Comparison of ENCODE assay signal across 16 cellular contexts in genomic region chr6:4728949-4729348, GRCh38. TPM values are rescaled to one million over a fixed set of nuclear protein-coding genes. Genes with fewer than 3 reads are reported as not detected.
DNase-seq lines count a peak whose midpoint lies in the region; ATAC-seq, FAIRE-seq and TF ChIP-seq lines count a peak whose summit lies in the region.
"Had no signal": no experiment of that assay in that cellular context is flagged by ENCODE, and none has a peak within 500 bp of the region (broad histone marks: within the 10 kb centered on the region; RNA-seq: fewer than 3 reads in every experiment).

No MANE protein-coding gene starts in this region.

- POLR2A ChIA-PET in K562 (lab: Yijun Ruan, JAX): interaction anchor here (0.6 to 2.1 kb wide), 4 partner anchors 11 to 312 kb away, joined by 3 to 10 read pairs (median 6); partner anchors contain the start of gene CDYL
- POLR2A ChIA-PET in activated CD4-positive, alpha-beta T cell treated with anti-CD3 and anti-CD28 coated beads for 36 hours (lab: Charles Lee): no interaction called here

- intact Hi-C loops in K562 (cut with micrococcal nuclease): loop anchor here (5.0 kb wide), 3 partner anchors 118 to 198 kb away; no protein-coding TSS in a partner anchor
- intact Hi-C loops in activated CD4-positive, alpha-beta T cell treated with anti-CD3 and anti-CD28 coated beads for 36 hours (cut with DNase I, micrococcal nuclease): no loop called here

- H3K4me3 ChIP-seq in GM23338 (no peak overlapping the region), K562 (no peak overlapping the region), neural progenitor cell (no peak overlapping the region)

- peaks cover 12% of the 10 kb centered on the region for H3K4me1 ChIP-seq in GM23338 (ENCODE audit: insufficient read depth)
- H3K4me1 ChIP-seq in K562 (replicated peaks in 1 of 2; ENCODE audit: control insufficient read depth in 2 of 2, insufficient read depth in 2 of 2, low read length in 2 of 2): peaks cover 31 to 36% of the 10 kb centered on the region in 2 experiments
- H3K4me1 ChIP-seq in neural progenitor cell: peaks cover 7% of the 10 kb centered on the region

- no peaks in the 10 kb centered on the region for H3K79me2 ChIP-seq in GM23338 (replicated peaks; ENCODE audit: insufficient read depth)
- H3K79me2 ChIP-seq in K562 (ENCODE audit: control insufficient read depth, insufficient read depth, low read length): no peaks in the 10 kb centered on the region
- no peaks in the 10 kb centered on the region for H3K79me2 ChIP-seq in neural progenitor cell (ENCODE audit: low read depth)

- H3K9me3 ChIP-seq in K562 (replicated peaks; ENCODE audit: control insufficient read depth, insufficient read depth, low read depth, low read length) (peaks cover 4% of the 10 kb centered on the region; the same call in 1 of the 2 replicates), neural progenitor cell (ENCODE audit: low read depth) (no peaks in the 10 kb centered on the region)

- no peaks in the 10 kb centered on the region for H3K36me3 ChIP-seq in GM23338 (ENCODE audit: insufficient read depth)
- no peaks in the 10 kb centered on the region for H3K36me3 ChIP-seq in K562 (ENCODE audit: control insufficient read depth, insufficient read depth, low read length)
- no peaks in the 10 kb centered on the region for H3K36me3 ChIP-seq in neural progenitor cell

- no peak for TF ChIP-seq EP300 in K562 (IDR thresholded peaks at IDR 0.05; ENCODE audit: low read length)

- peaks cover 5% of the 10 kb centered on the region for H3K9me1 ChIP-seq in K562 (ENCODE audit: control insufficient read depth, insufficient read depth, low read length)

- no peaks in the 10 kb centered on the region for H3K36me3 Mint-ChIP-seq in GM23338 (ENCODE audit: low read depth)
- no peaks in the 10 kb centered on the region for H3K36me3 Mint-ChIP-seq in neural progenitor cell
- H3K36me3 Mint-ChIP-seq in activated CD4-positive, alpha-beta T cell treated with anti-CD3 and anti-CD28 coated beads for 36 hours (ENCODE audit: low read depth): no peaks in the 10 kb centered on the region
- H3K36me3 Mint-ChIP-seq: CD4-positive, alpha-beta memory T cell had no signal

- H3K9ac ChIP-seq in K562 (ENCODE audit: insufficient read depth in 1 of 2, low read depth in 2 of 2, low read length in 2 of 2) (peak overlapping the region in 1 of 2 experiments; percentile 74; a peak in 2 of 4 replicates), neural progenitor cell (no peak overlapping the region)

- 92% methylated on average over 3 of the region's 3 CpGs for WGBS in K562 (ENCODE audit: insufficient coverage, low coverage, missing lambda C conversion rate)

- TF ChIP-seq RAD21 in K562 (CRISPR knock-in tag; conservative IDR thresholded peaks at IDR 0.05 in 1 of 2, IDR thresholded peaks at IDR 0.05 in 1 of 2): no peak

- H3K4me2 ChIP-seq in GM23338: no peak overlapping the region
- H3K4me2 ChIP-seq in K562 (ENCODE audit: insufficient read depth, low read length): peak overlapping the region; percentile 76
- H3K4me2 ChIP-seq in neural progenitor cell: no peak overlapping the region

- H3K27me3 Mint-ChIP-seq in GM23338 (ENCODE audit: insufficient read depth, low read depth, poor library complexity) (peaks cover 5% of the 10 kb centered on the region), neural progenitor cell (ENCODE audit: insufficient read depth, low read depth) (peaks cover 2% of the 10 kb centered on the region)
- H3K27me3 Mint-ChIP-seq in activated CD4-positive, alpha-beta T cell treated with anti-CD3 and anti-CD28 coated beads for 36 hours: peaks cover 15% of the 10 kb centered on the region

- H3K27ac Mint-ChIP-seq in GM23338: no peak overlapping the region
- no peak overlapping the region for H3K27ac Mint-ChIP-seq in neural progenitor cell
- H3K27ac Mint-ChIP-seq in activated CD4-positive, alpha-beta T cell treated with anti-CD3 and anti-CD28 coated beads for 36 hours: no peak overlapping the region
- H3K27ac Mint-ChIP-seq: CD4-positive, alpha-beta memory T cell had no signal

- H3K4me1 Mint-ChIP-seq in GM23338 (peaks cover 27% of the 10 kb centered on the region), neural progenitor cell (peaks cover 18% of the 10 kb centered on the region)
- H3K4me1 Mint-ChIP-seq in activated CD4-positive, alpha-beta T cell treated with anti-CD3 and anti-CD28 coated beads for 36 hours: peaks cover 12% of the 10 kb centered on the region

- no peaks in the 10 kb centered on the region for H3K9me3 Mint-ChIP-seq in GM23338
- no peaks in the 10 kb centered on the region for H3K9me3 Mint-ChIP-seq in neural progenitor cell
- H3K9me3 Mint-ChIP-seq in activated CD4-positive, alpha-beta T cell treated with anti-CD3 and anti-CD28 coated beads for 36 hours (ENCODE audit: low read depth): no peaks in the 10 kb centered on the region
- H3K9me3 Mint-ChIP-seq: CD4-positive, alpha-beta memory T cell had no signal

- no peaks in the 10 kb centered on the region for H3K9me2 ChIP-seq in GM23338 (ENCODE audit: insufficient read depth)

- peak overlapping the region; percentile 14; the same call in 1 of the 2 replicates for H2AFZ ChIP-seq in GM23338
- peak overlapping the region; percentile 96 for H2AFZ ChIP-seq in K562 (ENCODE audit: low read depth, low read length)
- peak overlapping the region; percentile 61 for H2AFZ ChIP-seq in neural progenitor cell (replicated peaks)

- ATAC-seq in GM23338 (no peak), K562 (no peak)
- ATAC-seq in activated CD4-positive, alpha-beta T cell treated with anti-CD3 and anti-CD28 coated beads for 36 hours: no peak

- no peak overlapping the region for H3K4me3 Mint-ChIP-seq in GM23338
- H3K4me3 Mint-ChIP-seq in neural progenitor cell: no peak overlapping the region
- no peak overlapping the region for H3K4me3 Mint-ChIP-seq in activated CD4-positive, alpha-beta T cell treated with anti-CD3 and anti-CD28 coated beads for 36 hours
- H3K4me3 Mint-ChIP-seq: CD4-positive, alpha-beta memory T cell had no signal

- BruUV-seq in K562 (replicated peaks; lab: Mats Ljungman, UMichigan): no TSS peak

- H3F3A ChIP-seq in GM23338 (replicated peaks; ENCODE audit: low read depth): no peaks in the 10 kb centered on the region
- peaks cover 11% of the 10 kb centered on the region for H3F3A ChIP-seq in neural progenitor cell (ENCODE audit: low read depth)

- H4K20me1 ChIP-seq in GM23338 (replicated peaks; ENCODE audit: insufficient read depth) (no peaks in the 10 kb centered on the region), K562 (replicated peaks; ENCODE audit: control insufficient read depth, insufficient read depth, low read length) (no peaks in the 10 kb centered on the region), neural progenitor cell (ENCODE audit: low read depth) (no peaks in the 10 kb centered on the region)

- in situ Hi-C loops in K562 (cut with MboI): no loop called here

- no peak for FAIRE-seq in K562 (lab: Jason Lieb, UNC)
- FAIRE-seq: G401.6, GM12892, H1 had no signal

- CTCF ChIA-PET in K562 (lab: Yijun Ruan, JAX; ENCODE audit: low intra/inter-chr PET ratio): no interaction called here
- CTCF ChIA-PET in activated CD4-positive, alpha-beta T cell treated with anti-CD3 and anti-CD28 coated beads for 36 hours (lab: Charles Lee): no interaction called here

- H3K27me3 ChIP-seq in GM23338 (ENCODE audit: insufficient read depth) (no peaks in the 10 kb centered on the region), K562 (ENCODE audit: control insufficient read depth in 2 of 2, insufficient read depth in 2 of 2, low read length in 2 of 2) (no peaks in the 10 kb centered on the region), neural progenitor cell (no peaks in the 10 kb centered on the region)

- no peak for TF ChIP-seq CTCF in GM23338 (conservative IDR thresholded peaks at IDR 0.05; ENCODE audit: low read depth in 2 of 2)
- TF ChIP-seq CTCF in K562 (IDR thresholded peaks at IDR 0.05 in 2 of 3, conservative IDR thresholded peaks at IDR 0.05 in 1 of 3; ENCODE audit: insufficient read depth in 2 of 3, low read depth in 1 of 3, low read length in 3 of 3): no peak
- no peak for TF ChIP-seq CTCF in neural progenitor cell (IDR thresholded peaks at IDR 0.05)

- no peak for DNase-seq in GM23338 (ENCODE audit: low spot score)
- DNase-seq in K562 (ENCODE audit: extremely low read depth in 1 of 4, low spot score in 3 of 4): no peak
- DNase-seq in neural progenitor cell (ENCODE audit: low spot score): no peak
- DNase-seq in activated CD4-positive, alpha-beta T cell treated with anti-CD3 and anti-CD28 coated beads for 36 hours: no peak
- DNase-seq in HK-2 (ENCODE audit: unreplicated experiment): no peak
- no peak for DNase-seq in NCI-H2196 (lab: John Stamatoyannopoulos, UW; ENCODE audit: unreplicated experiment)
- DNase-seq: C1 segment of cervical spinal cord; Calu3; CD4-positive, alpha-beta memory T cell; COR-L47; DND-41; H7; HCEC 1CT had no signal

- H3K27ac ChIP-seq in GM23338 (ENCODE audit: low read depth) (no peak overlapping the region), K562 (ENCODE audit: extremely low read depth, low read depth, low read length) (peak overlapping the region; percentile 93), neural progenitor cell (no peak overlapping the region)

- TF ChIP-seq POLR2A in K562 (conservative IDR thresholded peaks at IDR 0.05): no peak

TF ChIP-seq in K562, 482 proteins besides CTCF, POLR2A, EP300 and RAD21 (continues in another document):
- no peak for TF ChIP-seq FOSL1 (tag; conservative IDR thresholded peaks at IDR 0.05)

RNA-seq across cellular contexts. Expression of gene CDYL, which starts 47.3 kb away (rescaled TPM):
- 123 and 128 TPM in 2 replicates for total RNA-seq in GM23338 (2014; rRNA removed; shearing (Covaris generic))
- polyA plus RNA-seq in GM23338 (2016; fragmentation: Nextera tagmentation; extraction: Ambion mirVana) (61.6 and 67.2 TPM in 2 replicates), K562 (2011; rRNA removed) (45.2 and 45.8 TPM in 2 replicates), K562 (2014; fragmentation: Illumina TruSeq; extraction: Trizol) (39.0 and 42.1 TPM in 2 replicates), K562 (2014; fragmentation: Nextera tagmentation; extraction: Ambion mirVana) (1 to 10 TPM; 8.1 to 8.9 TPM), K562 (2014; rRNA removed) (21.9 and 23.0 TPM in 2 replicates)
- 97.4 and 107 TPM in 2 replicates for total RNA-seq in K562 (2011; cell fraction: chromatin; rRNA removed; ENCODE audit: low replicate concordance)
- 24.0 and 27.2 TPM in 2 replicates for total RNA-seq in K562 (2011; cell fraction: nucleolus; rRNA removed)
- total RNA-seq in K562 (2011; cell fraction: nucleoplasm; rRNA removed): 47.5 and 53.3 TPM in 2 replicates
- total RNA-seq in K562 (2014; rRNA removed) (28.2 and 29.1 TPM in 2 replicates), K562 (2014; rRNA removed; fragmentation: Illumina TruSeq; extraction: Trizol) (40.8 and 49.6 TPM in 2 replicates), K562 (2015; rRNA removed; fragmentation: Illumina TruSeq; extraction: Trizol) (40.1 and 43.3 TPM in 2 replicates), K562 (2021) (42.3 and 44.8 TPM in 2 replicates), neural progenitor cell (ENCODE audit: low replicate concordance) (46.4 and 53.5 TPM in 2 replicates)
- polyA plus RNA-seq in K562 (2011; cell fraction: cytosol; rRNA removed): 17.9 and 27.1 TPM in 2 replicates
- polyA plus RNA-seq in K562 (2011; cell fraction: nucleus; rRNA removed): 32.7 and 41.9 TPM in 2 replicates
- polyA plus RNA-seq in K562 (2012): 19.0 and 20.5 TPM in 2 replicates
- 137 and 190 TPM in 2 replicates for polyA minus RNA-seq in K562 (2011; rRNA and poly(A)+ RNA removed)
- 45.0 and 56.9 TPM in 2 replicates for polyA minus RNA-seq in K562 (2011; cell fraction: cytosol; rRNA and poly(A)+ RNA removed)
- polyA minus RNA-seq in K562 (2011; cell fraction: nucleus; rRNA and poly(A)+ RNA removed): 19.1 and 40.3 TPM in 2 replicates
- 10 to 100 TPM; 22.1 to 33.7 TPM for total RNA-seq in activated CD4-positive, alpha-beta T cell treated with anti-CD3 and anti-CD28 coated beads for 36 hours

Comparison
In these comparisons a context has a peak if more than half of its experiments do, and no peak if none do; other contexts are left out.
1. H2AFZ ChIP-seq: peak in every context shown above with its lines; median percentile 96 in K562; 61 in neural progenitor cell; 14 in GM23338.